Comparison of ENCODE assay signal across 22 cellular contexts in the genomic region with DNA sequence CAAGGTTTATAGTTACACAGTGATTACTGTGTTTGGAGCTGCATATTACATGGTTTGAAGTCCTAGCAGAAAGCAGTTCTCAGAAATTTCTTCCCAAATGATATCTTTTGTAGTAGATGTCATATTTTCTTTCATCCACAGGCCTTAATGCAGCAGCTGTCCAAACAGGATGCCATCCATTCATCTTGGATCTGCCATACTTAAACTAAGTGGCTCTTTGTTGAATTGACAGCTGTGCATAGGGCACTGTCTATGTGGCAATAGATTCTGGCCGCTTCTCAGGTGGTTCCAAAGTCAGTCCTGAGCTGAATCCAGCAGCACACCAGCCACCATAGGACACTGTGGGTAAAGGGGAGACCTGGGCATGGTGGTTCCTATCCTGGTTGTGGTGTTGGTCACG. TPM values are rescaled to one million over a fixed set of nuclear protein-coding genes. Genes with fewer than 3 reads are reported as not detected.
"Had no signal": no experiment of that assay in that cellular context is flagged by ENCODE, and none has a peak within 500 bp of the region (broad histone marks: within the 10 kb centered on the region; RNA-seq: fewer than 3 reads in every experiment).

No MANE protein-coding gene starts in this region.

- H3K27ac Mint-ChIP-seq: activated CD4-positive, alpha-beta T cell treated with anti-CD3 and anti-CD28 coated beads for 36 hours; activated naive CD8-positive, alpha-beta T cell treated with anti-CD3 and anti-CD28 coated beads for 36 hours; activated T-helper 17 cell treated with anti-CD3 and anti-CD28 coated beads, Interleukin-2, amount 50 U/mL, for 72 hours; dendritic cell treated with granulocyte-macrophage colony-stimulating factor and Interleukin-4, amounts not matched to agents 40 ng/mL and 50 ng/mL, for 4 days; memory B cell; naive thymus-derived CD4-positive, alpha-beta T cell; stimulated activated effector memory CD8-positive, alpha-beta T cell treated with anti-CD3 and anti-CD28 coated beads, Interleukin-12 subunit alpha, Interleukin-12 subunit beta, amount 100 ng/mL, for 72 hours had no signal

- H3K4me3 ChIP-seq: esophagus squamous epithelium, heart right ventricle, left ventricle myocardium inferior, pancreas, right lobe of liver, stomach, vagina had no signal

- H3K4me3 Mint-ChIP-seq: activated CD4-positive, alpha-beta T cell treated with anti-CD3 and anti-CD28 coated beads for 36 hours; activated naive CD8-positive, alpha-beta T cell treated with anti-CD3 and anti-CD28 coated beads for 36 hours; activated T-helper 17 cell treated with anti-CD3 and anti-CD28 coated beads, Interleukin-2, amount 50 U/mL, for 72 hours; dendritic cell treated with granulocyte-macrophage colony-stimulating factor and Interleukin-4, amounts not matched to agents 40 ng/mL and 50 ng/mL, for 4 days; memory B cell; naive thymus-derived CD4-positive, alpha-beta T cell; stimulated activated effector memory CD8-positive, alpha-beta T cell treated with anti-CD3 and anti-CD28 coated beads, Interleukin-12 subunit alpha, Interleukin-12 subunit beta, amount 100 ng/mL, for 72 hours had no signal

- ATAC-seq: activated CD4-positive, alpha-beta T cell treated with anti-CD3 and anti-CD28 coated beads for 36 hours; activated T-helper 17 cell treated with anti-CD3 and anti-CD28 coated beads, Interleukin-2, amount 50 U/mL, for 72 hours; heart right ventricle; naive thymus-derived CD4-positive, alpha-beta T cell; pancreas; right lobe of liver; stimulated activated effector memory CD8-positive, alpha-beta T cell treated with anti-CD3 and anti-CD28 coated beads, Interleukin-12 subunit alpha, Interleukin-12 subunit beta, amount 100 ng/mL, for 72 hours had no signal

- H3K27ac ChIP-seq: esophagus squamous epithelium, heart right ventricle, left ventricle myocardium inferior, neutrophil, pancreas, right lobe of liver, stomach, vagina had no signal

- H3K36me3 ChIP-seq: esophagus squamous epithelium, heart right ventricle, left ventricle myocardium inferior, neutrophil, pancreas, right lobe of liver, stomach, vagina had no signal

- H3K4me1 Mint-ChIP-seq: activated T-helper 17 cell treated with anti-CD3 and anti-CD28 coated beads, Interleukin-2, amount 50 U/mL, for 72 hours; stimulated activated effector memory CD8-positive, alpha-beta T cell treated with anti-CD3 and anti-CD28 coated beads, Interleukin-12 subunit alpha, Interleukin-12 subunit beta, amount 100 ng/mL, for 72 hours had no signal

- H3K9me3 ChIP-seq: esophagus squamous epithelium, heart right ventricle, left ventricle myocardium inferior, neutrophil, pancreas, right lobe of liver, stomach, vagina had no signal

- DNase-seq: activated CD4-positive, alpha-beta T cell treated with anti-CD3 and anti-CD28 coated beads for 36 hours; activated CD4-positive, alpha-beta T cell treated with anti-CD3 and anti-CD28 coated beads, Interleukin-2, amount 50 U/mL, for 48 hours; activated naive CD4-positive, alpha-beta T cell; activated naive CD8-positive, alpha-beta T cell treated with anti-CD3 and anti-CD28 coated beads for 36 hours; activated T-cell treated with anti-CD3 and anti-CD28 coated beads for 4 hours; amniotic stem cell; effector CD8-positive, alpha-beta T cell; esophagus squamous epithelium; heart right ventricle; left ventricle myocardium inferior; naive thymus-derived CD4-positive, alpha-beta T cell; pancreas; right lobe of liver; stimulated activated CD4-positive, alpha-beta T cell treated with anti-CD3 and anti-CD28 coated beads, Interleukin-4, amount 100 ng/mL, for 24 hours; stomach; trophoblast cell had no signal

- H3K27me3 Mint-ChIP-seq: activated naive CD8-positive, alpha-beta T cell treated with anti-CD3 and anti-CD28 coated beads for 36 hours; activated T-helper 17 cell treated with anti-CD3 and anti-CD28 coated beads, Interleukin-2, amount 50 U/mL, for 72 hours; dendritic cell treated with granulocyte-macrophage colony-stimulating factor and Interleukin-4, amounts not matched to agents 40 ng/mL and 50 ng/mL, for 4 days; memory B cell had no signal

- H3K27me3 ChIP-seq: esophagus squamous epithelium, heart right ventricle, neutrophil, pancreas, right lobe of liver, stomach, vagina had no signal

- H3K36me3 Mint-ChIP-seq: activated naive CD8-positive, alpha-beta T cell treated with anti-CD3 and anti-CD28 coated beads for 36 hours; memory B cell; naive thymus-derived CD4-positive, alpha-beta T cell; stimulated activated effector memory CD8-positive, alpha-beta T cell treated with anti-CD3 and anti-CD28 coated beads, Interleukin-12 subunit alpha, Interleukin-12 subunit beta, amount 100 ng/mL, for 72 hours had no signal

- H3K4me1 ChIP-seq: esophagus squamous epithelium, heart right ventricle, left ventricle myocardium inferior, right lobe of liver, vagina had no signal

- H3K9me3 Mint-ChIP-seq: activated naive CD8-positive, alpha-beta T cell treated with anti-CD3 and anti-CD28 coated beads for 36 hours; activated T-helper 17 cell treated with anti-CD3 and anti-CD28 coated beads, Interleukin-2, amount 50 U/mL, for 72 hours; dendritic cell treated with granulocyte-macrophage colony-stimulating factor and Interleukin-4, amounts not matched to agents 40 ng/mL and 50 ng/mL, for 4 days; stimulated activated effector memory CD8-positive, alpha-beta T cell treated with anti-CD3 and anti-CD28 coated beads, Interleukin-12 subunit alpha, Interleukin-12 subunit beta, amount 100 ng/mL, for 72 hours had no signal

RNA-seq across cellular contexts. Expression of a gene that starts 41.6 kb away (rescaled TPM):
- total RNA-seq: activated T-helper 17 cell treated with anti-CD3 and anti-CD28 coated beads, Interleukin-2, amount 50 U/mL, for 72 hours had no signal
- polyA plus RNA-seq: naive thymus-derived CD4-positive, alpha-beta T cell had no signal
